ENCODE assay signal across 9 cellular contexts in genomic region chr5:97365918-97366317, GRCh38.
"Had no signal": no experiment of that assay in that cellular context is flagged by ENCODE, and none has a peak within 500 bp of the region (broad histone marks: within the 10 kb centered on the region; RNA-seq: fewer than 3 reads in every experiment).

No MANE protein-coding gene starts in this region.

- H3K4me3 Mint-ChIP-seq: H9 had no signal

- H3K4me3 ChIP-seq: GM23248 had no signal

- H3K9ac ChIP-seq: GM23248 had no signal

- H3K27ac ChIP-seq: GM23248, HL-60 had no signal

- FAIRE-seq: H1, H54, HepG2 had no signal

- H2AFZ ChIP-seq: GM23248 had no signal

- DNase-seq: GM23248, H9, HCEC 1CT, KBM-7 had no signal

- ATAC-seq: HepG2 had no signal

- H3K27me3 Mint-ChIP-seq: IgD-negative memory B cell had no signal
